2 cellular contexts compared by ENCODE assay signal in genomic region chr6:110139052-110139451, GRCh38.
TF ChIP-seq lines count a peak whose summit lies in the region.

No MANE protein-coding gene starts in this region.

TF ChIP-seq in WTC11, 78 proteins besides CTCF, POLR2A, EP300 and RAD21:
- TF ChIP-seq MYBL2 (CRISPR knock-in tag; IDR thresholded peaks at IDR 0.05) (no peak), HMGA2 (CRISPR knock-in tag; IDR thresholded peaks at IDR 0.05) (no peak), ZNF317 (CRISPR knock-in tag; IDR thresholded peaks at IDR 0.05; ENCODE audit: borderline replicate concordance, low read depth) (0 out of 2 replicates have a peak, but pooled peaks have one; percentile 38)

TF ChIP-seq in HepG2, 621 proteins besides CTCF, POLR2A, EP300 and RAD21:
- TF ChIP-seq KLF12 (CRISPR knock-in tag; IDR thresholded peaks at IDR 0.05; ENCODE audit: borderline replicate concordance) (no peak), ZNF282 (IDR thresholded peaks at IDR 0.05; ENCODE audit: partially characterized antibody) (no peak), AGO2 (optimal IDR thresholded peaks at IDR 0.05; ENCODE audit: low read depth, low read length) (peak; percentile 27)
